17 cellular contexts compared by ENCODE assay signal in the genomic region with DNA sequence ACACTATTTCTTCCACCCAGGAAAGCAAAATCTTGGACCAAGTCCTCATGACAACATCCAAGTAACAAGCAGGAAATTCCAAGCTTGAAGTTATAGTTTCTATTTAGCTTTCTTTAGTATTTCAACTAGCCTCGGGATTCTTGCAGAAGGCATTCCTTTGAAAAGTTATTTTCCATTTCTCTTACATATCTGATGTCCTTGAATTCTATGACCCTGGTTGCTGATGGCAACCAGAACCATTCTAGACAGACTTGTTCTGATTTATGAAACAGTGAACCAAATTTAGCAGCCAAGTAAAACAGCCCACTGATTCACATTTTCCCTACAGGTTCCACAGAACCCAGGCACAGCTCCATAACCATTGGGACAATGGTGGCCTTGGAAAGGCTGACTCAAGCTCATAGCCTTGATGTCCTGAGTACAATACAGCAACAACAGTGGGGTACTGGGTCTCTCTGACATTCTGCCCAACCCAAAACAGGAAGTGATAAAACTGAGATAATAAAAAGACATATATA. TPM values are rescaled to one million over a fixed set of nuclear protein-coding genes. Genes with fewer than 3 reads are reported as not detected.
DNase-seq lines count a peak whose midpoint lies in the region; ATAC-seq, FAIRE-seq and TF ChIP-seq lines count a peak whose summit lies in the region.
"Had no signal": no experiment of that assay in that cellular context is flagged by ENCODE, and none has a peak within 500 bp of the region (broad histone marks: within the 10 kb centered on the region; RNA-seq: fewer than 3 reads in every experiment).

No MANE protein-coding gene starts in this region.

- peak overlapping the region; percentile 10 to 86 (median 67) for H3K27ac ChIP-seq in adrenal gland
- H3K27ac ChIP-seq in sigmoid colon: peak overlapping the region; percentile 7 to 69 (median 63)

- peak overlapping the region in 1 of 4 donors; percentile 22 for H3K4me3 ChIP-seq in adrenal gland
- no peak overlapping the region for H3K4me3 ChIP-seq in fibroblast of the aortic adventitia (ENCODE audit: low read depth, low read length)
- no peak overlapping the region for H3K4me3 ChIP-seq in sigmoid colon
- H3K4me3 ChIP-seq: stomach had no signal

- H3K27ac Mint-ChIP-seq in stimulated activated naive CD8-positive, alpha-beta T cell treated with anti-CD3 and anti-CD28 coated beads, Interleukin-15, amount 100 ng/mL, for 72 hours: no peak overlapping the region

- no peak for TF ChIP-seq CTCF in adrenal gland (IDR thresholded peaks at IDR 0.05)
- no peak for TF ChIP-seq CTCF in fibroblast of the aortic adventitia (IDR thresholded peaks at IDR 0.05; ENCODE audit: insufficient read depth, low read length)
- TF ChIP-seq CTCF in sigmoid colon (IDR thresholded peaks at IDR 0.05): no peak

- peaks cover 38 to 71% of the 10 kb centered on the region in 2 donors for H3K4me1 ChIP-seq in adrenal gland (replicated peaks in 1 of 2)
- peaks cover 0 to 64% (median 44%) of the 10 kb centered on the region in 4 donors for H3K4me1 ChIP-seq in sigmoid colon

- no peak for DNase-seq in GM12892 (ENCODE audit: insufficient read length)
- DNase-seq in adrenal gland: peak; percentile 78 to 93 (median 88)
- peak; percentile 84 for DNase-seq in fibroblast of the aortic adventitia (ENCODE audit: low read depth)
- DNase-seq in sigmoid colon: no peak
- no peak for DNase-seq in NCI-H1048 (lab: John Stamatoyannopoulos, UW)
- DNase-seq in NCI-H510A treated with DMSO at 0.1 percent for 48 hours (lab: John Stamatoyannopoulos, UW): no peak
- DNase-seq in stimulated activated naive CD8-positive, alpha-beta T cell treated with anti-CD3 and anti-CD28 coated beads, Interleukin-15, amount 100 ng/mL, for 72 hours: no peak
- DNase-seq: activated CD4-positive, alpha-beta T cell treated with anti-CD3 and anti-CD28 coated beads for 1 hour; activated T-cell treated with anti-CD3 and anti-CD28 coated beads, Interleukin-2, amount 50 U/mL, for 4 hours; central memory CD4-positive, alpha-beta T cell; DMS 273 treated with DMSO at 0.1 percent for 48 hours; H7; NCI-H1105; NCI-H524; occipital lobe; stimulated activated CD4-positive, alpha-beta T cell treated with anti-CD3 and anti-CD28 coated beads, Interleukin-4, amount 100 ng/mL, for 24 hours; stomach had no signal

- H3K36me3 ChIP-seq in adrenal gland (replicated peaks in 1 of 2) (no peaks in the 10 kb centered on the region), sigmoid colon (no peaks in the 10 kb centered on the region)
- H3K36me3 ChIP-seq: stomach had no signal

- 3 to 20% (median 16%) methylated on average over 1 of the region's 1 CpG for WGBS in adrenal gland, 4 donors
- 57 to 62% methylated on average over 1 of the region's 1 CpG for WGBS in sigmoid colon, 2 donors

- peak; percentile 63 for FAIRE-seq in GM12892 (lab: Jason Lieb, UNC)

- peaks cover 0 to 4% of the 10 kb centered on the region in 2 donors for H3K9me3 Mint-ChIP-seq in stimulated activated naive CD8-positive, alpha-beta T cell treated with anti-CD3 and anti-CD28 coated beads, Interleukin-15, amount 100 ng/mL, for 72 hours
- H3K9me3 Mint-ChIP-seq: activated T-cell treated with anti-CD3 and anti-CD28 coated beads, Interleukin-2, amount 50 U/mL, for 4 hours had no signal

- intact Hi-C loops in adrenal gland (cut with DNase I) (no loop called here), sigmoid colon (cut with DNase I) (no loop called here)

- no peak for ATAC-seq in stimulated activated naive CD8-positive, alpha-beta T cell treated with anti-CD3 and anti-CD28 coated beads, Interleukin-15, amount 100 ng/mL, for 72 hours
- ATAC-seq: activated T-cell treated with anti-CD3 and anti-CD28 coated beads, Interleukin-2, amount 50 U/mL, for 4 hours had no signal

- no peaks in the 10 kb centered on the region for H3K4me1 Mint-ChIP-seq in stimulated activated naive CD8-positive, alpha-beta T cell treated with anti-CD3 and anti-CD28 coated beads, Interleukin-15, amount 100 ng/mL, for 72 hours

- H3K9me3 ChIP-seq in adrenal gland (replicated peaks in 1 of 3) (no peaks in the 10 kb centered on the region), sigmoid colon (no peaks in the 10 kb centered on the region)
- H3K9me3 ChIP-seq: stomach had no signal

- no peak for TF ChIP-seq EP300 in sigmoid colon (IDR thresholded peaks at IDR 0.05)

- H3K27me3 ChIP-seq in adrenal gland: no peaks in the 10 kb centered on the region
- no peaks in the 10 kb centered on the region for H3K27me3 ChIP-seq in sigmoid colon
- H3K27me3 ChIP-seq: stomach had no signal

- TF ChIP-seq POLR2A in GM12892 (IDR thresholded peaks at IDR 0.05; ENCODE audit: low read depth, low read length) (no peak), adrenal gland (IDR thresholded peaks at IDR 0.05) (peak in 1 of 2 donors; percentile 16), sigmoid colon (IDR thresholded peaks at IDR 0.05) (no peak)

- H3K27me3 Mint-ChIP-seq in stimulated activated naive CD8-positive, alpha-beta T cell treated with anti-CD3 and anti-CD28 coated beads, Interleukin-15, amount 100 ng/mL, for 72 hours: no peaks in the 10 kb centered on the region

- no peak overlapping the region for H3K4me3 Mint-ChIP-seq in stimulated activated naive CD8-positive, alpha-beta T cell treated with anti-CD3 and anti-CD28 coated beads, Interleukin-15, amount 100 ng/mL, for 72 hours
- H3K4me3 Mint-ChIP-seq: activated T-cell treated with anti-CD3 and anti-CD28 coated beads, Interleukin-2, amount 50 U/mL, for 4 hours had no signal

RNA-seq across cellular contexts. Expression of gene P3H2, which starts 26.4 kb away (rescaled TPM):
- polyA plus RNA-seq in GM12892 (2012; ENCODE audit: missing spikeins): 125 TPM
- total RNA-seq in adrenal gland: 100 to 1,000 TPM in 3 of 8 donors, 10 to 100 TPM in 5; 66.1 to 175 (median 90.9) TPM
- polyA plus RNA-seq in adrenal gland: 10 to 100 TPM; 22.8 to 91.3 (median 72.8) TPM
- 4.0 and 15.6 TPM in 2 replicates for total RNA-seq in fibroblast of the aortic adventitia (ENCODE audit: low replicate concordance)
- total RNA-seq in sigmoid colon: 10 to 100 TPM; 29.6 to 41.7 (median 34.4) TPM
- 10 to 100 TPM in 1 of 3 donors, 1 to 10 TPM in 2; 1.8 to 17.7 (median 6.0) TPM for polyA plus RNA-seq in sigmoid colon

Comparison
In these comparisons a context has a peak if more than half of its experiments do, and no peak if none do; other contexts are left out.
1. DNase-seq: peak in adrenal gland (7 of 7) and fibroblast of the aortic adventitia (single experiment); none in GM12892 (single experiment), sigmoid colon (single experiment), NCI-H1048 (single experiment), NCI-H510A treated with DMSO at 0.1 percent for 48 hours (single experiment) and stimulated activated naive CD8-positive, alpha-beta T cell treated with anti-CD3 and anti-CD28 coated beads, Interleukin-15, amount 100 ng/mL, for 72 hours (0 of 2).